In the genomic region with DNA sequence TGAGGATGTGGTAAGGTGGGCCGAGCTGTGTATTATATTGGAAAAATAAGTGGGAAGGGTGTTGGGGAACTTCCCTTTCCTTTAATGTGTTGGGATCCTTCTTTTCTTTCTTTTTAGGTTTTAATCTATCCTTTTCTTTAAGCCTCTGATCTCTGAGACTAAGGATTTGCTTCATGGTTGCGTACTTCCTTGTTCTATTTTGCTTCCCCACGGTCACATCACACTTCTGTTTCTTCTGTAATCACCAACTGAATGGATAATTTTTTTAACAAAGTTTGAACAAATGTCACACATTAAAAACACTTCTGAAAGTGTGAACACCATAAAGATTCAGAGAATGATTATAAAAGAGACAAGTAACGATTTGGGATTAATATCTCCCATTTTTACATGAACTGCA, we compare ENCODE assay signal across 8 cellular contexts. TPM values are rescaled to one million over a fixed set of nuclear protein-coding genes. Genes with fewer than 3 reads are reported as not detected.
"Had no signal": no experiment of that assay in that cellular context is flagged by ENCODE, and none has a peak within 500 bp of the region (broad histone marks: within the 10 kb centered on the region; RNA-seq: fewer than 3 reads in every experiment).

No MANE protein-coding gene starts in this region.

- H3K4me3 ChIP-seq: GM12878 had no signal

- FAIRE-seq: G401.6, GM12878, GM12891, GM12892, GM19239 had no signal

- ATAC-seq: GM12878 had no signal

- DNase-seq: GDM1, GF-D8 had no signal

RNA-seq across cellular contexts. Expression of a gene that starts 17.4 kb away (rescaled TPM):
- total RNA-seq: G401, GM12878 had no signal
- polyA plus RNA-seq: GM12878 had no signal
